7 cellular contexts compared by ENCODE assay signal in genomic region chr7:2477447-2478386, GRCh38. TPM values are rescaled to one million over a fixed set of nuclear protein-coding genes. Genes with fewer than 3 reads are reported as not detected.
DNase-seq lines count a peak whose midpoint lies in the region; ATAC-seq, FAIRE-seq and TF ChIP-seq lines count a peak whose summit lies in the region.

No MANE protein-coding gene starts in this region.

- peak; percentile 85 for TF ChIP-seq CTCF in IMR-90 (conservative IDR thresholded peaks at IDR 0.05; ENCODE audit: low read depth, low read length)
- peak; percentile 52 to 63 (median 63) for TF ChIP-seq CTCF in ascending aorta (IDR thresholded peaks at IDR 0.05)

- intact Hi-C loops in IMR-90 (cut with micrococcal nuclease), result loop anchor here (2.0 to 10.0 kb wide), 3 partner anchors 81 to 677 kb away; partner anchors contain the start of gene IQCE
- intact Hi-C loops in ascending aorta (cut with DNase I), result loop anchor here (2.0 kb wide), 1 partner anchor 39 kb away; no protein-coding TSS in a partner anchor

- dilution Hi-C loops in IMR-90 (cut with HindIII; ENCODE audit: low sequenced_read_pairs, unreplicated experiment), result no loop called here

- peaks cover 1% of the 10 kb centered on the region; the same call in 1 of the 2 replicates for H3K9me3 ChIP-seq in IMR-90 (ENCODE audit: control insufficient read depth, insufficient read depth, low read length)
- no peaks in the 10 kb centered on the region for H3K9me3 ChIP-seq in ascending aorta

- no peak overlapping the region for H2BK20ac ChIP-seq in IMR-90 (ENCODE audit: low read depth, low read length)

- TF ChIP-seq POLR2A in GM12891 (IDR thresholded peaks at IDR 0.05; ENCODE audit: low read depth, low read length), result no peak
- no peak for TF ChIP-seq POLR2A in IMR-90 (IDR thresholded peaks at IDR 0.05; ENCODE audit: low read depth, low read length)

- peak overlapping the region; percentile 48 for H2AK9ac ChIP-seq in IMR-90 (replicated peaks; ENCODE audit: low read depth, low read length, poor library complexity)

- CTCF ChIA-PET in IMR-90 (lab: Yijun Ruan, JAX), result interaction anchor here (1.2 kb wide), 1 partner anchor 10 kb away, joined by 3 read pairs; no protein-coding TSS in a partner anchor

- H2BK5ac ChIP-seq in IMR-90 (ENCODE audit: low read depth, low read length, poor library complexity, severe bottlenecking), result no peak overlapping the region

- no peak overlapping the region for H4K5ac ChIP-seq in IMR-90 (ENCODE audit: low read depth, low read length)

- no peaks in the 10 kb centered on the region for H3K9me1 ChIP-seq in IMR-90 (ENCODE audit: insufficient read depth, low read length)

- H3K27me3 ChIP-seq in IMR-90 (ENCODE audit: control insufficient read depth, insufficient read depth, low read length) (peaks cover 13% of the 10 kb centered on the region; the same call in 1 of the 2 replicates), ascending aorta (peaks cover 6% of the 10 kb centered on the region)

- no peaks in the 10 kb centered on the region for H3K79me1 ChIP-seq in IMR-90 (ENCODE audit: low read depth in 1 of 2, low read length in 2 of 2)

- TF ChIP-seq RAD21 in IMR-90 (IDR thresholded peaks at IDR 0.05; ENCODE audit: low read length), result peak; percentile 89

- no peak overlapping the region for H3K4me2 ChIP-seq in IMR-90 (ENCODE audit: low read depth, low read length)

- H3K56ac ChIP-seq in IMR-90 (ENCODE audit: extremely low read depth, insufficient read depth, low read length), result no peak overlapping the region

- no peak overlapping the region for H3K4me3 ChIP-seq in IMR-90 (ENCODE audit: insufficient read depth, low read depth, low read length)
- H3K4me3 ChIP-seq in ascending aorta, result no peak overlapping the region

- H3K36me3 ChIP-seq in IMR-90 (ENCODE audit: control insufficient read depth, insufficient read depth, low read length) (no peaks in the 10 kb centered on the region), ascending aorta (no peaks in the 10 kb centered on the region)

- no peak overlapping the region for H2BK120ac ChIP-seq in IMR-90 (ENCODE audit: low read depth, low read length)

- no peak overlapping the region for H3K27ac ChIP-seq in IMR-90 (ENCODE audit: insufficient read depth, low read length)
- H3K27ac ChIP-seq in ascending aorta, result no peak overlapping the region

- POLR2A ChIA-PET in IMR-90 (lab: Charles Lee; ENCODE audit: unreplicated experiment), result no interaction called here

- no peak overlapping the region; the same call in 1 of the 2 replicates for H4K91ac ChIP-seq in IMR-90 (ENCODE audit: insufficient read depth, low read depth, low read length)

- no TSS peak for BruUV-seq in IMR-90 (replicated peaks; lab: Mats Ljungman, UMichigan)

- H3K9ac ChIP-seq in IMR-90 (ENCODE audit: low read depth, low read length), result no peak overlapping the region

- peak overlapping the region; percentile 82 for H2AFZ ChIP-seq in IMR-90 (replicated peaks; ENCODE audit: low read length, poor library complexity)

- in situ Hi-C loops in IMR-90 (cut with MboI; ENCODE audit: low sequenced_read_pairs), result no loop called here

- no peak overlapping the region for H3K18ac ChIP-seq in IMR-90 (ENCODE audit: low read depth, low read length)

- H3K23ac ChIP-seq in IMR-90 (ENCODE audit: low read depth, low read length), result no peak overlapping the region

- H4K20me1 ChIP-seq in IMR-90 (ENCODE audit: insufficient read depth, low read length), result no peaks in the 10 kb centered on the region

- no peak overlapping the region for H3K4ac ChIP-seq in IMR-90 (ENCODE audit: low read depth, low read length)

- FAIRE-seq in GM12891 (lab: Jason Lieb, UNC), result peak; percentile 93

- H2BK15ac ChIP-seq in IMR-90 (ENCODE audit: low read depth, low read length), result no peak overlapping the region

- ATAC-seq in IMR-90 (ENCODE audit: low read depth), result peak; percentile 99
- no peak for ATAC-seq in HG03097 (IDR thresholded peaks at IDR 0.05; ENCODE audit: low FRiP score, unreplicated experiment)

- H2AK5ac ChIP-seq in IMR-90 (ENCODE audit: low read depth, low read length), result no peak overlapping the region

- peak overlapping the region in 1 of 2 experiments; percentile 66; a peak in 1 of 4 replicates for H4K8ac ChIP-seq in IMR-90 (ENCODE audit: low read depth in 2 of 2, low read length in 2 of 2)

- no peak overlapping the region for H3K14ac ChIP-seq in IMR-90 (replicated peaks; ENCODE audit: low read depth, low read length)

- 32% methylated on average over 12 of the region's 34 CpGs; no CpG with 5 or more reads in 1 of the 2 experiments for WGBS in IMR-90 (ENCODE audit: extremely low coverage in 2 of 2, insufficient read length in 1 of 2), 2 experiments

- DNase-seq in GM12891 (ENCODE audit: insufficient read length, low spot score), result peak; percentile 81
- peak; percentile 49 for DNase-seq in IMR-90
- DNase-seq in T1000 (lab: John Stamatoyannopoulos, UW), result peak; percentile 35
- DNase-seq in ascending aorta (ENCODE audit: low spot score in 2 of 2), result no peak
- peak in 32 of 51 donors; percentile 15 to 68 (median 42) for DNase-seq in hypothalamus (lab: John Stamatoyannopoulos, UW)
- DNase-seq in stimulated activated CD4-positive, alpha-beta T cell treated with anti-CD3 and anti-CD28 coated beads, Interleukin-15, amount 100 ng/mL, for 1 hour (ENCODE audit: low read depth in 1 of 2, low spot score in 1 of 2), result peak; percentile 38 to 40

- no peaks in the 10 kb centered on the region for H3K4me1 ChIP-seq in IMR-90 (ENCODE audit: control insufficient read depth, insufficient read depth, low read length)
- H3K4me1 ChIP-seq in ascending aorta, result peaks cover 6 to 15% of the 10 kb centered on the region in 2 donors

TF ChIP-seq in GM12891, 5 proteins besides CTCF, POLR2A, EP300 and RAD21:
- TF ChIP-seq PAX5 (IDR thresholded peaks at IDR 0.05; ENCODE audit: insufficient read depth, low read length, severe bottlenecking) (no peak), POLR2AphosphoS5 (IDR thresholded peaks at IDR 0.05; ENCODE audit: low read depth, low read length) (no peak), SPI1 (IDR thresholded peaks at IDR 0.05; ENCODE audit: low read depth, low read length) (no peak), TAF1 (IDR thresholded peaks at IDR 0.05; ENCODE audit: low read depth, low read length) (no peak), POU2F2 (IDR thresholded peaks at IDR 0.05; ENCODE audit: low read depth, low read length) (no peak)

TF ChIP-seq in IMR-90, 13 proteins besides CTCF, POLR2A, EP300 and RAD21:
- TF ChIP-seq RFX5 (IDR thresholded peaks at IDR 0.05; ENCODE audit: low read depth, low read length), result no peak
- TF ChIP-seq CEBPB (IDR thresholded peaks at IDR 0.05; ENCODE audit: low read depth, low read length), result no peak
- TF ChIP-seq USF2 (IDR thresholded peaks at IDR 0.05; ENCODE audit: low read depth, low read length), result no peak
- TF ChIP-seq SMC3 (IDR thresholded peaks at IDR 0.05; ENCODE audit: low read depth, low read length), result peak; percentile 76
- peak; percentile 48; the same call in 1 of the 2 replicates for TF ChIP-seq MAZ (IDR thresholded peaks at IDR 0.05; ENCODE audit: borderline replicate concordance, low read depth, low read length)

RNA-seq across cellular contexts. Expression of gene GRIFIN, which starts 1.5 kb away (rescaled TPM):
- polyA plus RNA-seq in GM12891 (2012; ENCODE audit: low read depth, missing spikeins), result not detected
- total RNA-seq in IMR-90 (2012; rRNA removed), result not detected in 2 replicates
- polyA plus RNA-seq in IMR-90 (2012; rRNA removed), result not detected in 2 replicates
- not detected in 2 replicates for polyA plus RNA-seq in IMR-90 (2012; cell fraction: cytosol; rRNA removed)
- polyA plus RNA-seq in IMR-90 (2012; cell fraction: nucleus; rRNA removed; ENCODE audit: low replicate concordance), result not detected in 2 replicates
- not detected for total RNA-seq in ascending aorta

RNA-seq across cellular contexts. Expression of gene LFNG, which starts 41.9 kb away (rescaled TPM):
- 0.04 TPM for polyA plus RNA-seq in GM12891 (2012; ENCODE audit: low read depth, missing spikeins)
- total RNA-seq in IMR-90 (2012; rRNA removed), result 1.4 and 1.8 TPM in 2 replicates
- polyA plus RNA-seq in IMR-90 (2012; rRNA removed), result 5.1 and 5.3 TPM in 2 replicates
- 3.8 and 5.3 TPM in 2 replicates for polyA plus RNA-seq in IMR-90 (2012; cell fraction: cytosol; rRNA removed)
- 11.2 and 22.5 TPM in 2 replicates for polyA plus RNA-seq in IMR-90 (2012; cell fraction: nucleus; rRNA removed; ENCODE audit: low replicate concordance)
- total RNA-seq in ascending aorta, result 102 TPM

Comparison
In these comparisons a context has a peak if more than half of its experiments do, and no peak if none do; other contexts are left out.
1. DNase-seq: peak in GM12891 (single experiment), IMR-90 (single experiment), T1000 (single experiment), hypothalamus (32 of 51) and stimulated activated CD4-positive, alpha-beta T cell treated with anti-CD3 and anti-CD28 coated beads, Interleukin-15, amount 100 ng/mL, for 1 hour (2 of 2); none in ascending aorta (0 of 2).
2. RNA of gene LFNG, which starts 41.9 kb away (total RNA-seq): 102 TPM in ascending aorta (single experiment); 1.4 to 1.8 TPM in IMR-90; every median in the first group is over 10 times any median in the second.